16 cellular contexts compared by ENCODE assay signal in genomic region chr12:130029151-130029550, GRCh38.
A peak's percentile ranks its signal among the peaks of the same experiment; 100 is the strongest.
DNase-seq lines count a peak whose midpoint lies in the region.
"Had no signal": no experiment of that assay in that cellular context is flagged by ENCODE, and none has a peak within 500 bp of the region (broad histone marks: within the 10 kb centered on the region; RNA-seq: fewer than 3 reads in every experiment).

No MANE protein-coding gene starts in this region.

- WGBS in neuronal stem cell (ENCODE audit: extremely low coverage in 2 of 2, insufficient read length in 2 of 2, insufficient replicate concordance in 1 of 2), 2 donors = no CpG with 5 or more reads among the region's 13 CpGs

- no peak overlapping the region for H3K4me2 ChIP-seq in neuronal stem cell (ENCODE audit: insufficient read depth, low read length, poor library complexity, severe bottlenecking)
- H3K4me2 ChIP-seq: A549; BLaER1 treated with 17β-estradiol and CSF1 and Interleukin-3, amounts not matched to agents 10 nM and 100 nM had no signal

- H4K91ac ChIP-seq in neuronal stem cell (ENCODE audit: low read depth, low read length, poor library complexity) = no peak overlapping the region

- no peak overlapping the region for H2AFZ ChIP-seq in neuronal stem cell (ENCODE audit: low read length)

- DNase-seq in NCI-H748 (lab: John Stamatoyannopoulos, UW; ENCODE audit: unreplicated experiment) (peak; percentile 29), NCI-H748 treated with DMSO at 0.1 percent for 48 hours (lab: John Stamatoyannopoulos, UW) (no peak), neuronal stem cell (ENCODE audit: low spot score) (no peak), NCI-H2081 treated with DMSO at 0.1 percent for 48 hours (lab: John Stamatoyannopoulos, UW) (no peak), RPMI8226 (no peak)
- DNase-seq: AML-193; Caco-2; Calu3; CD4-positive, alpha-beta T cell; CD8-positive, alpha-beta T cell; DMS79 treated with DMSO at 0.1 percent for 48 hours; GF-D8 had no signal

- H3K27ac ChIP-seq in neuronal stem cell (replicated peaks; ENCODE audit: low read length) = no peak overlapping the region
- H3K27ac ChIP-seq: 22Rv1; A549; BLaER1 treated with 17β-estradiol and CSF1 and Interleukin-3, amounts not matched to agents 10 nM and 100 nM; C4-2B had no signal

- H3K9ac ChIP-seq in neuronal stem cell (ENCODE audit: low read depth, low read length, poor library complexity) = peak overlapping the region; percentile 31
- H3K9ac ChIP-seq: BLaER1 treated with 17β-estradiol and CSF1 and Interleukin-3, amounts not matched to agents 10 nM and 100 nM had no signal

- H2BK5ac ChIP-seq in neuronal stem cell (ENCODE audit: low read length) = no peak overlapping the region

- peaks cover 0 to 11% (median 8%) of the 10 kb centered on the region in 3 experiments for H3K27me3 ChIP-seq in neuronal stem cell (ENCODE audit: control insufficient read depth in 3 of 3, insufficient read depth in 3 of 3, low read depth in 1 of 3, low read length in 3 of 3)
- H3K27me3 ChIP-seq: BLaER1 treated with 17β-estradiol and CSF1 and Interleukin-3, amounts not matched to agents 10 nM and 100 nM had no signal

- H2BK120ac ChIP-seq in neuronal stem cell (ENCODE audit: low read depth, low read length) = no peak overlapping the region

- no peak overlapping the region for H2BK12ac ChIP-seq in neuronal stem cell (ENCODE audit: low read length)

- no peak overlapping the region for H3K4ac ChIP-seq in neuronal stem cell (ENCODE audit: low read length)

- H3K4me1 ChIP-seq in neuronal stem cell (ENCODE audit: control insufficient read depth in 2 of 2, insufficient read depth in 1 of 2, low read depth in 1 of 2, low read length in 2 of 2) = no peaks in the 10 kb centered on the region
- H3K4me1 ChIP-seq: A549, Caco-2 had no signal

- H3K9me3 ChIP-seq in neuronal stem cell (replicated peaks in 1 of 2; ENCODE audit: control insufficient read depth in 2 of 2, insufficient read depth in 1 of 2, low read depth in 1 of 2, low read length in 2 of 2) = no peaks in the 10 kb centered on the region
- H3K9me3 ChIP-seq: A549; BLaER1 treated with 17β-estradiol and CSF1 and Interleukin-3, amounts not matched to agents 10 nM and 100 nM; Caco-2 had no signal

- no peak overlapping the region for H2BK15ac ChIP-seq in neuronal stem cell (ENCODE audit: low read length)

- H3K79me1 ChIP-seq in neuronal stem cell (ENCODE audit: low read depth, low read length) = no peaks in the 10 kb centered on the region

- H3K14ac ChIP-seq in neuronal stem cell (ENCODE audit: low read length) = no peak overlapping the region

- H3K23ac ChIP-seq in neuronal stem cell (ENCODE audit: low read depth, low read length, poor library complexity) = peak overlapping the region; percentile 18

- H2AK5ac ChIP-seq in neuronal stem cell (ENCODE audit: low read depth, low read length) = no peak overlapping the region

- H3K4me3 ChIP-seq in neuronal stem cell (ENCODE audit: low read length in 2 of 2) = no peak overlapping the region
- H3K4me3 ChIP-seq: A549; BLaER1 treated with 17β-estradiol and CSF1 and Interleukin-3, amounts not matched to agents 10 nM and 100 nM had no signal

- no peak overlapping the region for H4K8ac ChIP-seq in neuronal stem cell (ENCODE audit: low read depth, low read length)

- H3K36me3 ChIP-seq in neuronal stem cell (replicated peaks in 1 of 2; ENCODE audit: control insufficient read depth in 2 of 2, insufficient read depth in 2 of 2, low read length in 2 of 2) = no peaks in the 10 kb centered on the region
- H3K36me3 ChIP-seq: BLaER1 treated with 17β-estradiol and CSF1 and Interleukin-3, amounts not matched to agents 10 nM and 100 nM had no signal

- H3K18ac ChIP-seq in neuronal stem cell (ENCODE audit: low read length) = peak overlapping the region; percentile 34
